ENCODE assay signal across 38 cellular contexts in the genomic region with DNA sequence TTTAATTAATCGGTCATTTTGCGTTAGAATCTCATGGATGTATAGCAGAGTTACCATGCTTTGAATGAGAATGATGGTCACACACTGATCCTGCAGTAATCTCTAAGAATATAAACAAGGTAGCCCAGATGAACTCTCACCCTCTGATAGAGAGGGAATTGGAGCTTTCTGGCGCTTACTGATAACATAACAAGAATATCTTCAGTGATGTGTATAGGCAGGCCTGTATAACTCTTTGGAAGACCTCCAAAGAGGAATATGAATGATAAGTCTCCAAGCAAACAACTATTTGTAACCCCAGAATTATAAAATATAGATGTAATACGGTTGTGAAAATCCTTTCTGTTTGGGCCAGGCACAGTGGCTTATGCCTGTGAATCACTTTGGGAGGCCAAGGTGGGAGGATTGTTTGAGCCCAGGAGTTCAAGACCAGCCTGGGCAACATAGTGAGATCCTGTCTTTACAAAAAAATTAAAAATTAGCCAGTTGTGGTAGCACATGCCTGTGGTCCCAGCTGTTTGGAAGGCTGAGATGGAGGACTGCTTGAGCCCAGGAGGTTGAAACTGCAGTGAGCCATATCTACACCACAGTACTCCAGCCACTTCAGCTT.
"Had no signal": no experiment of that assay in that cellular context is flagged by ENCODE, and none has a peak within 500 bp of the region (broad histone marks: within the 10 kb centered on the region; RNA-seq: fewer than 3 reads in every experiment).

No MANE protein-coding gene starts in this region.

- H3K9me3 Mint-ChIP-seq: activated CD4-positive, alpha-beta T cell treated with anti-CD3 and anti-CD28 coated beads, Interleukin-2, amount 10 ng/mL, durations not matched to agents 24 days and 14 days; activated naive CD4-positive, alpha-beta T cell treated with anti-CD3 and anti-CD28 coated beads for 36 hours; activated T-helper 17 cell treated with anti-CD3 and anti-CD28 coated beads, Interleukin-2, amount 50 U/mL, for 72 hours; central memory CD8-positive, alpha-beta T cell had no signal

- H3K4me1 Mint-ChIP-seq: activated B cell treated with CpG ODN at 0.5 μM for 24 hours; activated naive CD8-positive, alpha-beta T cell treated with anti-CD3 and anti-CD28 coated beads for 36 hours; activated T-helper 17 cell treated with anti-CD3 and anti-CD28 coated beads, Interleukin-2, amount 50 U/mL, for 72 hours; brain; central memory CD8-positive, alpha-beta T cell had no signal

- H3K4me3 Mint-ChIP-seq: activated B cell treated with CpG ODN at 0.5 μM for 24 hours; activated CD4-positive, alpha-beta memory T cell treated with anti-CD3 and anti-CD28 coated beads for 36 hours; activated CD4-positive, alpha-beta T cell treated with anti-CD3 and anti-CD28 coated beads, Interleukin-2, amount 10 ng/mL, durations not matched to agents 24 days and 14 days; activated CD8-positive, alpha-beta T cell treated with anti-CD3 and anti-CD28 coated beads for 36 hours; activated naive CD4-positive, alpha-beta T cell treated with anti-CD3 and anti-CD28 coated beads for 36 hours; activated naive CD8-positive, alpha-beta T cell treated with anti-CD3 and anti-CD28 coated beads for 36 hours; activated T-cell treated with anti-CD3 and anti-CD28 coated beads, Interleukin-2, amount 50 U/mL, for 4 hours; activated T-cell treated with anti-CD3 and anti-CD28 coated beads, Interleukin-2, amount 50 U/mL, for 72 hours; activated T-helper 1 cell treated with anti-CD3 and anti-CD28 coated beads, Interleukin-12 subunit alpha, Interleukin-12 subunit beta, Interleukin-2, Interleukin-4 antibody, amounts not matched to agents 30 ng/mL and 10 ng/mL and 1 ng/mL, durations not matched to agents 14 hours and 24 hours and 36 hours; activated T-helper 17 cell treated with anti-CD3 and anti-CD28 coated beads, Interleukin-2, amount 50 U/mL, for 72 hours; brain; central memory CD8-positive, alpha-beta T cell; T-helper 1 cell treated with Interleukin-12 subunit alpha and Interleukin-12 subunit beta and Interleukin-4 antibody, amounts not matched to agents 30 μg/mL and 1 μg/mL, for 36 hours; T-helper 2 cell treated with Interferon-gamma antibody and Interleukin-4, amounts not matched to agents 5 μg/mL and 100 μg/mL, for 36 hours had no signal

- H3K27ac ChIP-seq: adrenal gland, cardiac muscle cell, VCaP had no signal

- H3K36me3 ChIP-seq: adrenal gland, cardiac muscle cell had no signal

- H3K27me3 Mint-ChIP-seq: activated CD8-positive, alpha-beta T cell treated with anti-CD3 and anti-CD28 coated beads for 36 hours had no signal

- H3K27ac Mint-ChIP-seq: activated B cell treated with CpG ODN at 0.5 μM for 24 hours; activated CD4-positive, alpha-beta memory T cell treated with anti-CD3 and anti-CD28 coated beads for 36 hours; activated CD4-positive, alpha-beta T cell treated with anti-CD3 and anti-CD28 coated beads, Interleukin-2, amount 10 ng/mL, durations not matched to agents 24 days and 14 days; activated CD8-positive, alpha-beta T cell treated with anti-CD3 and anti-CD28 coated beads for 36 hours; activated naive CD4-positive, alpha-beta T cell treated with anti-CD3 and anti-CD28 coated beads for 36 hours; activated naive CD4-positive, alpha-beta T cell treated with anti-CD3 and anti-CD28 coated beads, Interleukin-2, amount 50 U/mL, for 72 hours; activated naive CD8-positive, alpha-beta T cell treated with anti-CD3 and anti-CD28 coated beads for 36 hours; activated T-cell treated with anti-CD3 and anti-CD28 coated beads, Interleukin-2, amount 50 U/mL, for 72 hours; activated T-helper 1 cell treated with anti-CD3 and anti-CD28 coated beads, Interleukin-12 subunit alpha, Interleukin-12 subunit beta, Interleukin-2, Interleukin-4 antibody, amounts not matched to agents 30 ng/mL and 10 ng/mL and 1 ng/mL, durations not matched to agents 14 hours and 24 hours and 36 hours; activated T-helper 17 cell treated with anti-CD3 and anti-CD28 coated beads, Interleukin-2, amount 50 U/mL, for 72 hours; brain; T-helper 1 cell treated with Interleukin-12 subunit alpha and Interleukin-12 subunit beta and Interleukin-4 antibody, amounts not matched to agents 30 μg/mL and 1 μg/mL, for 36 hours; T-helper 2 cell treated with Interferon-gamma antibody and Interleukin-4, amounts not matched to agents 5 μg/mL and 100 μg/mL, for 36 hours had no signal

- H3K27me3 ChIP-seq: adrenal gland, cardiac muscle cell had no signal

- H3K4me3 ChIP-seq: adrenal gland, cardiac muscle cell had no signal

- FAIRE-seq: bronchial epithelial cell, TTC549 had no signal

- H3K9me3 ChIP-seq: adrenal gland had no signal

- ATAC-seq: activated CD8-positive, alpha-beta T cell treated with anti-CD3 and anti-CD28 coated beads for 36 hours; activated naive CD4-positive, alpha-beta T cell treated with anti-CD3 and anti-CD28 coated beads, Interleukin-2, amount 50 U/mL, for 72 hours; activated T-cell treated with anti-CD3 and anti-CD28 coated beads, Interleukin-2, amount 50 U/mL, for 4 hours; activated T-cell treated with anti-CD3 and anti-CD28 coated beads, Interleukin-2, amount 50 U/mL, for 72 hours; activated T-helper 17 cell treated with anti-CD3 and anti-CD28 coated beads, Interleukin-2, amount 50 U/mL, for 72 hours had no signal

- H3K4me1 ChIP-seq: adrenal gland had no signal

- H3K36me3 Mint-ChIP-seq: activated CD4-positive, alpha-beta memory T cell treated with anti-CD3 and anti-CD28 coated beads for 36 hours; activated naive CD4-positive, alpha-beta T cell treated with anti-CD3 and anti-CD28 coated beads, Interleukin-2, amount 50 U/mL, for 72 hours; activated naive CD8-positive, alpha-beta T cell treated with anti-CD3 and anti-CD28 coated beads for 36 hours; brain had no signal

- DNase-seq: activated B cell treated with CpG ODN at 0.5 μM for 24 hours; activated CD4-positive, alpha-beta memory T cell treated with anti-CD3 and anti-CD28 coated beads for 36 hours; activated CD4-positive, alpha-beta T cell treated with anti-CD3 and anti-CD28 coated beads for 4 hours; activated CD4-positive, alpha-beta T cell treated with anti-CD3 and anti-CD28 coated beads, Interleukin-2, amount 10 ng/mL, durations not matched to agents 24 days and 14 days; activated CD4-positive, alpha-beta T cell treated with anti-CD3 and anti-CD28 coated beads, Interleukin-2, amount 50 U/mL, for 1 hour; activated CD4-positive, alpha-beta T cell treated with anti-CD3 and anti-CD28 coated beads, Interleukin-2, amount 50 U/mL, for 4 hours; activated CD4-positive, CD25-positive, alpha-beta regulatory T cell treated with anti-CD3 and anti-CD28 coated beads, Interleukin-2, amount 50 U/mL, for 72 hours; activated CD8-positive, alpha-beta memory T cell treated with anti-CD3 and anti-CD28 coated beads, Interleukin-2, amount 50 U/mL, for 4 hours; activated CD8-positive, alpha-beta T cell treated with anti-CD3 and anti-CD28 coated beads for 36 hours; activated effector memory CD4-positive, alpha-beta T cell treated with anti-CD3 and anti-CD28 coated beads, Interleukin-2, amount 50 U/mL, for 16 hours; activated gamma-delta T cell treated with Interleukin-2 at 50 U/mL for 16 hours; activated naive CD4-positive, alpha-beta T cell; activated naive CD4-positive, alpha-beta T cell treated with anti-CD3 and anti-CD28 coated beads for 36 hours; activated naive CD4-positive, alpha-beta T cell treated with anti-CD3 and anti-CD28 coated beads, Interleukin-2, amount 50 U/mL, for 16 hours; activated naive CD8-positive, alpha-beta T cell treated with anti-CD3 and anti-CD28 coated beads for 36 hours; activated T-cell treated with anti-CD3 and anti-CD28 coated beads for 4 hours; activated T-cell treated with anti-CD3 and anti-CD28 coated beads, Interleukin-2, amount 50 U/mL, for 1 hour; activated T-cell treated with anti-CD3 and anti-CD28 coated beads, Interleukin-2, amount 50 U/mL, for 4 hours; activated T-cell treated with anti-CD3 and anti-CD28 coated beads, Interleukin-2, amount 50 U/mL, for 72 hours; adrenal gland; amniotic stem cell; aorta; caudate nucleus; cerebellar nuclear complex; T-helper 1 cell; T-helper 2 cell; T-helper 9 cell had no signal
